Comparison of ENCODE assay signal across 1 cellular context in the genomic region with DNA sequence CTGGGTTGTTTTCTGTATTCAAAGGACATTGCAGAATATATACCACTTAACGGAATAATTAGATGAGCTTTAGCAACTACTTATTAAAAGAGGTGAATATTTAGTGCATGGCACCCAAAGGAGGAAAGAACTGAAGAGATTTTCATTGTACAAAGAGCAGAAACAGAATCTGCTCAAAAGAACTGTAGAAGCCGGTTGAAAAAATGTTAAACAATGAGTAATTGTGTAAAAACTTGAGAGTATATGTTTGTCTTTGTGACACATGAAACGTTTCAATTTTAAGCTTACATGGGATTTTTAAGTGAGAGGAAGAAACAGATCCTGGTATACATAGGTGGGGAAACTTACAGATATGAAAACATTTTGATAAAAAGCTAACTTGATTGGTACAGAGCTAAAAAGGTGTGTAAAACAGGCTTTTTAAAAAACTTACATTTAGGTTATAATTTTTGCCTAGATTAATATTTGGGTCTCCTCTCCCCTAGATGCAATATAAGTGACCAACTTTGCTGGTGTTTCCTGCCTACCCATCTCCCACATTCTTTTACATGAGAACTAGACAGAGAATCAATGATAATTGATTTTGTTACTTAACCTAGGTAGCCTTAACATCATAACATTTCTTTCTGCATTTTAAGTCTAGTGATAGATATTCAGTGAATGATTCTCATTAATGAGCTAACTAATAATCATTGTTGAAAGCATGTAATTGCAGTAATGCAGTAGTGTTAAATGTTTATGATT.
TF ChIP-seq lines count a peak whose summit lies in the region.

No MANE protein-coding gene starts in this region.

TF ChIP-seq in SK-N-SH, 30 proteins besides CTCF, POLR2A, EP300 and RAD21:
- TF ChIP-seq FOXJ3 (CRISPR knock-in tag; IDR thresholded peaks at IDR 0.05) (no peak), JUND (IDR thresholded peaks at IDR 0.05) (0 out of 2 replicates have a peak, but pooled peaks have one; percentile 15)
